22 cellular contexts compared by ENCODE assay signal in genomic region chr17:64178011-64178825, GRCh38. TPM values are rescaled to one million over a fixed set of nuclear protein-coding genes. Genes with fewer than 3 reads are reported as not detected.
A peak's percentile ranks its signal among the peaks of the same experiment; 100 is the strongest.
DNase-seq lines count a peak whose midpoint lies in the region; ATAC-seq and TF ChIP-seq lines count a peak whose summit lies in the region.
"Had no signal": no experiment of that assay in that cellular context is flagged by ENCODE, and none has a peak within 500 bp of the region (broad histone marks: within the 10 kb centered on the region; RNA-seq: fewer than 3 reads in every experiment).

No MANE protein-coding gene starts in this region.

- dilution Hi-C loops in IMR-90 (cut with HindIII; ENCODE audit: low sequenced_read_pairs, unreplicated experiment) = no loop called here

- no peaks in the 10 kb centered on the region for H3K27me3 ChIP-seq in IMR-90 (ENCODE audit: control insufficient read depth, insufficient read depth, low read length)
- H3K27me3 ChIP-seq in right lobe of liver = no peaks in the 10 kb centered on the region
- H3K27me3 ChIP-seq in smooth muscle cell (ENCODE audit: low read depth) = no peaks in the 10 kb centered on the region
- H3K27me3 ChIP-seq: esophagus squamous epithelium, left lung, thyroid gland had no signal

- peaks cover 6% of the 10 kb centered on the region for H3K4me1 ChIP-seq in IMR-90 (ENCODE audit: control insufficient read depth, insufficient read depth, low read length)
- H3K4me1 ChIP-seq in right lobe of liver = peaks cover 0 to 60% (median 17%) of the 10 kb centered on the region in 4 donors
- no peaks in the 10 kb centered on the region for H3K4me1 ChIP-seq in smooth muscle cell (ENCODE audit: low read depth)

- peaks cover 13% of the 10 kb centered on the region for H3F3A ChIP-seq in smooth muscle cell (ENCODE audit: low read depth)

- no peak overlapping the region for H2AK5ac ChIP-seq in IMR-90 (ENCODE audit: low read depth, low read length)

- CTCF ChIA-PET in IMR-90 (lab: Yijun Ruan, JAX) = no interaction called here

- H3K4ac ChIP-seq in IMR-90 (ENCODE audit: low read depth, low read length) = no peak overlapping the region

- H4K91ac ChIP-seq in IMR-90 (ENCODE audit: insufficient read depth, low read depth, low read length) = no peak overlapping the region

- H3K23ac ChIP-seq in IMR-90 (ENCODE audit: low read depth, low read length) = no peak overlapping the region

- TF ChIP-seq CTCF in IMR-90 (conservative IDR thresholded peaks at IDR 0.05; ENCODE audit: low read depth, low read length) = no peak
- no peak for TF ChIP-seq CTCF in right lobe of liver (IDR thresholded peaks at IDR 0.05)
- TF ChIP-seq CTCF in smooth muscle cell (IDR thresholded peaks at IDR 0.05; ENCODE audit: borderline replicate concordance, insufficient read depth, poor library complexity, severe bottlenecking) = no peak

- TF ChIP-seq RAD21 in IMR-90 (IDR thresholded peaks at IDR 0.05; ENCODE audit: low read length) = no peak

- no peak overlapping the region for H3K18ac ChIP-seq in IMR-90 (ENCODE audit: low read depth, low read length)

- H3K9me3 ChIP-seq in IMR-90 (ENCODE audit: control insufficient read depth, insufficient read depth, low read length) = no peaks in the 10 kb centered on the region
- no peaks in the 10 kb centered on the region for H3K9me3 ChIP-seq in right lobe of liver
- H3K9me3 ChIP-seq in smooth muscle cell (replicated peaks; ENCODE audit: low read depth) = no peaks in the 10 kb centered on the region
- H3K9me3 ChIP-seq: esophagus squamous epithelium, left lung, thyroid gland had no signal

- no peak overlapping the region for H2BK20ac ChIP-seq in IMR-90 (ENCODE audit: low read depth, low read length)

- H4K8ac ChIP-seq in IMR-90 (ENCODE audit: low read depth in 2 of 2, low read length in 2 of 2) = no peak overlapping the region

- in situ Hi-C loops in IMR-90 (cut with MboI; ENCODE audit: low sequenced_read_pairs) = no loop called here

- H3K27ac ChIP-seq in IMR-90 (ENCODE audit: insufficient read depth, low read length) = no peak overlapping the region
- peak overlapping the region in 2 of 3 donors; percentile 32 to 64 for H3K27ac ChIP-seq in right lobe of liver
- peak overlapping the region; percentile 79 for H3K27ac ChIP-seq in smooth muscle cell (ENCODE audit: low read depth)
- H3K27ac ChIP-seq: C4-2B, esophagus squamous epithelium had no signal

- H2BK120ac ChIP-seq in IMR-90 (ENCODE audit: low read depth, low read length) = no peak overlapping the region

- POLR2A ChIA-PET in IMR-90 (lab: Charles Lee; ENCODE audit: unreplicated experiment) = interaction anchor here (0.7 kb wide), 1 partner anchor 33 kb away, joined by 3 read pairs; no protein-coding TSS in a partner anchor

- intact Hi-C loops in IMR-90 (cut with micrococcal nuclease) = no loop called here
- intact Hi-C loops in right lobe of liver (cut with DNase I) = no loop called here

- no peak overlapping the region for H2BK5ac ChIP-seq in IMR-90 (ENCODE audit: low read depth, low read length, poor library complexity, severe bottlenecking)

- no peak overlapping the region for H4K5ac ChIP-seq in IMR-90 (ENCODE audit: low read depth, low read length)

- peaks cover 0 to 3% of the 10 kb centered on the region in 2 experiments; a peak in 1 of 4 replicates for H3K79me1 ChIP-seq in IMR-90 (ENCODE audit: low read depth in 1 of 2, low read length in 2 of 2)

- no peak overlapping the region for H3K56ac ChIP-seq in IMR-90 (ENCODE audit: extremely low read depth, insufficient read depth, low read length)

- H3K14ac ChIP-seq in IMR-90 (replicated peaks; ENCODE audit: low read depth, low read length) = no peak overlapping the region

- H4K20me1 ChIP-seq in IMR-90 (ENCODE audit: insufficient read depth, low read length) (no peaks in the 10 kb centered on the region), smooth muscle cell (ENCODE audit: low read depth) (no peaks in the 10 kb centered on the region)

- H3K4me2 ChIP-seq in IMR-90 (ENCODE audit: low read depth, low read length) (no peak overlapping the region), smooth muscle cell (peak overlapping the region; percentile 15)

- H2AK9ac ChIP-seq in IMR-90 (replicated peaks; ENCODE audit: low read depth, low read length, poor library complexity) = no peak overlapping the region

- no peak overlapping the region for H3K9ac ChIP-seq in IMR-90 (ENCODE audit: low read depth, low read length)
- no peak overlapping the region for H3K9ac ChIP-seq in smooth muscle cell (ENCODE audit: low read depth)

- H3K4me3 ChIP-seq in IMR-90 (ENCODE audit: insufficient read depth, low read depth, low read length) (no peak overlapping the region), right lobe of liver (no peak overlapping the region), smooth muscle cell (no peak overlapping the region)
- H3K4me3 ChIP-seq: esophagus squamous epithelium, GM12878, left lung, thyroid gland had no signal

- TF ChIP-seq POLR2A in IMR-90 (IDR thresholded peaks at IDR 0.05; ENCODE audit: low read depth, low read length) = no peak
- TF ChIP-seq POLR2A in right lobe of liver (IDR thresholded peaks at IDR 0.05) = peak; percentile 21

- H3K36me3 ChIP-seq in IMR-90 (ENCODE audit: control insufficient read depth, insufficient read depth, low read length) = peaks cover 2% of the 10 kb centered on the region; the same call in 1 of the 2 replicates
- peaks cover 0 to 4% (median 0%) of the 10 kb centered on the region in 4 donors for H3K36me3 ChIP-seq in right lobe of liver
- no peaks in the 10 kb centered on the region for H3K36me3 ChIP-seq in smooth muscle cell (ENCODE audit: low read depth)
- H3K36me3 ChIP-seq: left lung, thyroid gland had no signal

- no peak overlapping the region for H2BK15ac ChIP-seq in IMR-90 (ENCODE audit: low read depth, low read length)

- peak; percentile 56 for DNase-seq in IMR-90
- peak; percentile 88 for DNase-seq in amniotic epithelial cell (ENCODE audit: low read depth)
- DNase-seq in right lobe of liver = peak; percentile 66 to 90 (median 86)
- no peak for DNase-seq in smooth muscle cell (lab: John Stamatoyannopoulos, UW; ENCODE audit: unreplicated experiment)
- DNase-seq in NCI-H2227 (lab: John Stamatoyannopoulos, UW; ENCODE audit: unreplicated experiment) = no peak
- no peak for DNase-seq in NCI-H1417 treated with DMSO at 0.1 percent for 48 hours (lab: John Stamatoyannopoulos, UW)
- DNase-seq in dermis blood vessel endothelial cell = no peak
- DNase-seq in GM03348 (ENCODE audit: low spot score) = no peak
- DNase-seq: activated CD4-positive, CD25-positive, alpha-beta regulatory T cell treated with anti-CD3 and anti-CD28 coated beads, Interleukin-2, amount 50 U/mL, for 72 hours; activated naive CD4-positive, alpha-beta T cell; esophagus squamous epithelium; H7; hypothalamus; left lung; natural killer cell; RPMI8226; stimulated activated CD4-positive, alpha-beta T cell treated with anti-CD3 and anti-CD28 coated beads, Interleukin-4, amount 100 ng/mL, for 4 hours; T-helper 2 cell; thyroid gland had no signal

- no TSS peak for BruUV-seq in IMR-90 (replicated peaks; lab: Mats Ljungman, UMichigan)

- peak overlapping the region; percentile 49 for H2AFZ ChIP-seq in IMR-90 (replicated peaks; ENCODE audit: low read length, poor library complexity)
- H2AFZ ChIP-seq in smooth muscle cell (ENCODE audit: low read depth) = no peak overlapping the region

- no peaks in the 10 kb centered on the region for H3K79me2 ChIP-seq in smooth muscle cell (ENCODE audit: low read depth)

- H3K9me1 ChIP-seq in IMR-90 (ENCODE audit: insufficient read depth, low read length) = peaks cover 6% of the 10 kb centered on the region

- 0% methylated on average over 1 of the region's 9 CpGs; no CpG with 5 or more reads in 1 of the 2 experiments for WGBS in IMR-90 (ENCODE audit: extremely low coverage in 2 of 2, insufficient read length in 1 of 2), 2 experiments
- 39% methylated on average over 7 of the region's 9 CpGs for WGBS in right lobe of liver (ENCODE audit: insufficient coverage, low coverage, low lambda C conversion rate, missing lambda C conversion rate)
- WGBS in smooth muscle cell (ENCODE audit: low lambda C conversion rate) = 41% methylated on average over 9 of the region's 9 CpGs

- ATAC-seq in IMR-90 (ENCODE audit: low read depth) = peak; percentile 80
- peak; percentile 84 to 94 (median 90) for ATAC-seq in right lobe of liver
- ATAC-seq: GM12878, left lung, natural killer cell, sciatic nerve had no signal

TF ChIP-seq in IMR-90, 13 proteins besides CTCF, POLR2A, EP300 and RAD21:
- peak; percentile 92 for TF ChIP-seq BHLHE40 (IDR thresholded peaks at IDR 0.05; ENCODE audit: low read depth, low read length)
- TF ChIP-seq RCOR1 (IDR thresholded peaks at IDR 0.05; ENCODE audit: insufficient replicate concordance, low read length) = no peak

RNA-seq across cellular contexts. Expression of gene ERN1, which starts 48.3 kb away (rescaled TPM):
- total RNA-seq in IMR-90 (2012; rRNA removed) = 2.2 and 2.7 TPM in 2 replicates
- 3.7 and 4.1 TPM in 2 replicates for polyA plus RNA-seq in IMR-90 (2012; rRNA removed)
- 3.2 and 3.4 TPM in 2 replicates for polyA plus RNA-seq in IMR-90 (2012; cell fraction: cytosol; rRNA removed)
- 7.5 and 10.9 TPM in 2 replicates for polyA plus RNA-seq in IMR-90 (2012; cell fraction: nucleus; rRNA removed; ENCODE audit: low replicate concordance)
- 10 to 100 TPM; 22.7 to 47.6 (median 28.7) TPM for total RNA-seq in right lobe of liver
- total RNA-seq in smooth muscle cell = 8.6 and 10.2 TPM in 2 replicates
- 9.0 and 17.2 TPM in 2 replicates for polyA plus RNA-seq in smooth muscle cell
- total RNA-seq in dermis blood vessel endothelial cell = 17.5 and 20.4 TPM in 2 replicates

Comparison
In these comparisons a context has a peak if more than half of its experiments do, and no peak if none do; other contexts are left out.
1. DNase-seq: peak in IMR-90 (single experiment), amniotic epithelial cell (single experiment) and right lobe of liver (3 of 3); none in smooth muscle cell (single experiment), NCI-H2227 (single experiment), NCI-H1417 treated with DMSO at 0.1 percent for 48 hours (single experiment), dermis blood vessel endothelial cell (single experiment) and GM03348 (single experiment).